Comparison of ENCODE assay signal across 29 cellular contexts in genomic region chr21:35249636-35250035, GRCh38.
DNase-seq lines count a peak whose midpoint lies in the region; ATAC-seq and TF ChIP-seq lines count a peak whose summit lies in the region.
"Had no signal": no experiment of that assay in that cellular context is flagged by ENCODE, and none has a peak within 500 bp of the region (broad histone marks: within the 10 kb centered on the region; RNA-seq: fewer than 3 reads in every experiment).

No MANE protein-coding gene starts in this region.

- H3K79me2 ChIP-seq in PC-3 (ENCODE audit: low read length), result no peaks in the 10 kb centered on the region

- ATAC-seq in PC-3 (peak; percentile 41; the same call in 1 of the 2 replicates), left lobe of liver (no peak)
- ATAC-seq: activated naive CD8-positive, alpha-beta T cell treated with anti-CD3 and anti-CD28 coated beads, Interleukin-2, amount 50 U/mL, for 24 hours; left colon; stimulated activated naive B cell treated with anti-CD40 and anti-IgM and Interleukin-4, amounts not matched to agents 10 μg/mL and 1 μg/mL and 100 μg/mL, for 72 hours; upper lobe of right lung had no signal

- no peak overlapping the region for H3K27ac Mint-ChIP-seq in endothelial cell (ENCODE audit: unreplicated experiment)
- H3K27ac Mint-ChIP-seq: activated naive CD8-positive, alpha-beta T cell treated with anti-CD3 and anti-CD28 coated beads, Interleukin-2, amount 50 U/mL, for 24 hours; CD14-positive monocyte; dendritic cell treated with granulocyte-macrophage colony-stimulating factor and Interleukin-4, amounts not matched to agents 40 ng/mL and 50 ng/mL, for 4 days; immature natural killer cell; memory B cell; stimulated activated naive B cell treated with anti-CD40 and anti-IgM and Interleukin-4, amounts not matched to agents 10 μg/mL and 1 μg/mL and 100 μg/mL, for 72 hours had no signal

- H3K4me3 ChIP-seq in PC-3 (ENCODE audit: low read length), result no peak overlapping the region
- H3K4me3 ChIP-seq in thyroid gland (replicated peaks in 1 of 3), result no peak overlapping the region
- H3K4me3 ChIP-seq: ovary, skin epidermis, upper lobe of right lung had no signal

- no peak overlapping the region for H3K4me2 ChIP-seq in PC-3 (ENCODE audit: low read length)

- POLR2A ChIA-PET in PC-3 (lab: Charles Lee; ENCODE audit: unreplicated experiment), result no interaction called here

- peak overlapping the region; percentile 16 for H3K27ac ChIP-seq in PC-3 (ENCODE audit: low read length)
- H3K27ac ChIP-seq in epithelial cell of prostate, result peak overlapping the region; percentile 49
- H3K27ac ChIP-seq in thyroid gland, result peak overlapping the region; percentile 47 to 72 (median 59)
- H3K27ac ChIP-seq: ovary, upper lobe of right lung had no signal

- BruUV-seq in PC-3 (replicated peaks; lab: Mats Ljungman, UMichigan), result no TSS peak

- H4K20me1 ChIP-seq in PC-3 (ENCODE audit: low read length), result no peaks in the 10 kb centered on the region

- no peaks in the 10 kb centered on the region for H3K4me1 Mint-ChIP-seq in endothelial cell (ENCODE audit: unreplicated experiment)
- H3K4me1 Mint-ChIP-seq: CD14-positive monocyte, immature natural killer cell, memory B cell had no signal

- H3K4me1 ChIP-seq in PC-3 (ENCODE audit: insufficient read depth, low read length) (peaks cover 39% of the 10 kb centered on the region), thyroid gland (peaks cover 7 to 9% of the 10 kb centered on the region in 2 donors)
- H3K4me1 ChIP-seq: upper lobe of right lung had no signal

- no peak for TF ChIP-seq POLR2A in thyroid gland (IDR thresholded peaks at IDR 0.05)

- DNase-seq in NCI-H2196 (lab: John Stamatoyannopoulos, UW; ENCODE audit: unreplicated experiment) (peak; percentile 21), NCI-H2196 treated with DMSO at 0.1 percent for 48 hours (lab: John Stamatoyannopoulos, UW; ENCODE audit: unreplicated experiment) (no peak), PC-3 (peak; percentile 87), epithelial cell of prostate (ENCODE audit: low read depth, low spot score) (no peak), thyroid gland (peak; percentile 28 to 32), left lobe of liver (ENCODE audit: low spot score) (no peak), endothelial cell (ENCODE audit: low spot score) (no peak)
- no peak for DNase-seq in effector CD4-positive, alpha-beta T cell
- DNase-seq: 8988T; activated CD4-positive, CD25-positive, alpha-beta regulatory T cell; activated gamma-delta T cell treated with Interleukin-2 at 50 U/mL for 16 hours; activated naive CD8-positive, alpha-beta T cell treated with anti-CD3 and anti-CD28 coated beads, Interleukin-2, amount 50 U/mL, for 24 hours; activated T-cell treated with anti-CD3 and anti-CD28 coated beads, Interleukin-2, amount 50 U/mL, for 48 hours; central memory CD4-positive, alpha-beta T cell; hypothalamus; immature natural killer cell; Kasumi-1; left colon; NCI-H1694; NCI-H226; ovary; stimulated activated naive B cell treated with anti-CD40 and anti-IgM and Interleukin-4, amounts not matched to agents 10 μg/mL and 1 μg/mL and 100 μg/mL, for 72 hours; substantia nigra; T-helper 1 cell; upper lobe of right lung had no signal

- no peak overlapping the region for H3K9ac ChIP-seq in PC-3 (ENCODE audit: low read length)

- H3F3A ChIP-seq in PC-3 (ENCODE audit: low read length, unreplicated experiment), result no peaks in the 10 kb centered on the region

- H3K4me3 Mint-ChIP-seq in endothelial cell (ENCODE audit: unreplicated experiment), result no peak overlapping the region
- H3K4me3 Mint-ChIP-seq: activated naive CD8-positive, alpha-beta T cell treated with anti-CD3 and anti-CD28 coated beads, Interleukin-2, amount 50 U/mL, for 24 hours; CD14-positive monocyte; dendritic cell treated with granulocyte-macrophage colony-stimulating factor and Interleukin-4, amounts not matched to agents 40 ng/mL and 50 ng/mL, for 4 days; immature natural killer cell; memory B cell; stimulated activated naive B cell treated with anti-CD40 and anti-IgM and Interleukin-4, amounts not matched to agents 10 μg/mL and 1 μg/mL and 100 μg/mL, for 72 hours had no signal

- CTCF ChIA-PET in PC-3 (lab: Charles Lee), result no interaction called here

- no peaks in the 10 kb centered on the region for H3K27me3 Mint-ChIP-seq in endothelial cell (ENCODE audit: unreplicated experiment)
- H3K27me3 Mint-ChIP-seq: activated naive CD8-positive, alpha-beta T cell treated with anti-CD3 and anti-CD28 coated beads, Interleukin-2, amount 50 U/mL, for 24 hours had no signal

- no peaks in the 10 kb centered on the region for H3K9me3 Mint-ChIP-seq in endothelial cell (ENCODE audit: unreplicated experiment)
- H3K9me3 Mint-ChIP-seq: immature natural killer cell had no signal

- H3K27me3 ChIP-seq in PC-3 (ENCODE audit: low read length) (no peaks in the 10 kb centered on the region), thyroid gland (no peaks in the 10 kb centered on the region)
- H3K27me3 ChIP-seq: ovary, upper lobe of right lung had no signal

- WGBS in thyroid gland, 2 donors, result 64 to 74% methylated on average over 1 of the region's 1 CpG

- TF ChIP-seq CTCF in PC-3 (conservative IDR thresholded peaks at IDR 0.05; ENCODE audit: low read depth, low read length), result no peak
- no peak for TF ChIP-seq CTCF in thyroid gland (IDR thresholded peaks at IDR 0.05)
- TF ChIP-seq CTCF in endothelial cell (IDR thresholded peaks at IDR 0.05; ENCODE audit: unreplicated experiment), result no peak

- intact Hi-C loops in PC-3 (cut with micrococcal nuclease) (loop anchor here (5.0 kb wide), 1 partner anchor 112 kb away; no protein-coding TSS in a partner anchor), thyroid gland (cut with DNase I) (no loop called here)

- no peaks in the 10 kb centered on the region for H3K9me3 ChIP-seq in PC-3 (ENCODE audit: low read length)
- H3K9me3 ChIP-seq in thyroid gland, result no peaks in the 10 kb centered on the region
- H3K9me3 ChIP-seq: ovary, upper lobe of right lung had no signal

- H3K36me3 ChIP-seq in PC-3 (ENCODE audit: low read depth, low read length) (no peaks in the 10 kb centered on the region), thyroid gland (no peaks in the 10 kb centered on the region)
- H3K36me3 ChIP-seq: ovary, upper lobe of right lung had no signal

- H3K36me3 Mint-ChIP-seq in endothelial cell (ENCODE audit: low read depth, unreplicated experiment), result no peaks in the 10 kb centered on the region
- H3K36me3 Mint-ChIP-seq: CD14-positive monocyte had no signal

- H3K9me2 ChIP-seq in PC-3 (replicated peaks; ENCODE audit: low read length), result no peaks in the 10 kb centered on the region

- no peak overlapping the region for H2AFZ ChIP-seq in PC-3 (ENCODE audit: low read length)

Comparison
In these comparisons a context has a peak if more than half of its experiments do, and no peak if none do; other contexts are left out.
1. DNase-seq: peak in NCI-H2196 (single experiment), PC-3 (single experiment) and thyroid gland (2 of 2); none in NCI-H2196 treated with DMSO at 0.1 percent for 48 hours (single experiment), epithelial cell of prostate (single experiment), left lobe of liver (single experiment), endothelial cell (single experiment) and effector CD4-positive, alpha-beta T cell (single experiment).
2. Peak in every context shown above with its lines, with median percentiles within 50 percentile points of each other: H3K27ac ChIP-seq.